ENCODE assay signal across 8 cellular contexts in the genomic region with DNA sequence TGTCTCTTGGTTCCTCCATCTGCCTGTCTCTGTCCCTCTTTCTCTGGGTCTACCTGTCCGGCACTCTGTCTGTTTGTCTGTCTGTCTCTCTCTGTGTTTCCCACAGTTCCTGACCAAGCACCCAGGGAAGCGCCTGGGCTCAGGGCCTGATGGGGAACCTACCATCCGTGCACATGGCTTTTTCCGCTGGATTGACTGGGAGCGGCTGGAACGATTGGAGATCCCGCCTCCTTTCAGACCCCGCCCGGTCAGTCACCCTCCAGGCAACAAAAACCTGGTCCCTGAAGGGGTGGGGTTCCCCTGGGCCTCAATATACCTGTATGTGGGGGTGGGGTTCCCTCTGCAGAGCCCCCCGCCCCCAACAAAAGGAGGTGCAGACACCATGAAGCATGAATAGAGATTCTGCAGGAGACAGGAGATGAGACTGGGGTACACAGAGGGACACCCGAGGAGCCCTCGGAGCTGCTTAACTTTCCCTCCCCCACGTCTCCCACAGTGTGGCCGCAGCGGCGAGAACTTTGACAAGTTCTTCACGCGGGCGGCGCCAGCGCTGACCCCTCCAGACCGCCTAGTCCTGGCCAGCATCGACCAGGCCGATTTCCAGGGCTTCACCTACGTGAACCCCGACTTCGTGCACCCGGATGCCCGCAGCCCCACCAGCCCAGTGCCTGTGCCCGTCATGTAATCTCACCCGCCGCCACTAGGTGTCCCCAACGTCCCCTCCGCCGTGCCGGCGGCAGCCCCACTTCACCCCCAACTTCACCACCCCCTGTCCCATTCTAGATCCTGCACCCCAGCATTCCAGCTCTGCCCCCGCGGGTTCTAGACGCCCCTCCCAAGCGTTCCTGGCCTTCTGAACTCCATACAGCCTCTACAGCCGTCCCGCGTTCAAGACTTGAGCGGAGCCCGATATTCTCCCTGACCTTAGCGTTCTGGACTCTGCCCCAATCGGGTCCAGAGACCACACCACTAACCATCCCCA. TPM values are rescaled to one million over a fixed set of nuclear protein-coding genes. Genes with fewer than 3 reads are reported as not detected.
DNase-seq lines count a peak whose midpoint lies in the region; ATAC-seq and TF ChIP-seq lines count a peak whose summit lies in the region.

No MANE protein-coding gene starts in this region.

- POLR2A ChIA-PET in AG04449 (lab: Yijun Ruan, JAX) = interaction anchor here (0.7 kb wide), 1 partner anchor 233 kb away, joined by 3 read pairs; no protein-coding TSS in a partner anchor

- WGBS in mesodermal cell (ENCODE audit: insufficient coverage in 2 of 2), 2 experiments = 12 to 13% methylated on average over 29 to 45 of the region's 48 CpGs

- no peak overlapping the region for H3K4me3 ChIP-seq in AG04449 (ENCODE audit: low read depth, low read length)
- no peak overlapping the region for H3K4me3 ChIP-seq in coronary artery
- H3K4me3 ChIP-seq in mesodermal cell (ENCODE audit: extremely low read depth, insufficient read depth, low read length, poor library complexity, severe bottlenecking) = peak overlapping the region; percentile 6

- no peaks in the 10 kb centered on the region for H3K36me3 ChIP-seq in mesodermal cell (ENCODE audit: control insufficient read depth, insufficient read depth, low read length)

- H3K9me3 ChIP-seq in mesodermal cell (ENCODE audit: control insufficient read depth, low read length) = no peaks in the 10 kb centered on the region

- peaks cover 26% of the 10 kb centered on the region for H3K4me1 Mint-ChIP-seq in HFFc6 (ENCODE audit: low read depth)

- H3K9me3 Mint-ChIP-seq in HFFc6 = no peaks in the 10 kb centered on the region

- TF ChIP-seq CTCF in AG04449 (IDR thresholded peaks at IDR 0.05; ENCODE audit: insufficient read depth, low read length, missing control alignments) = peak; percentile 88
- peak; percentile 96 for TF ChIP-seq CTCF in HFFc6 (IDR thresholded peaks at IDR 0.05)
- TF ChIP-seq CTCF in coronary artery (IDR thresholded peaks at IDR 0.05) = peak; percentile 82

- H3K27ac ChIP-seq in coronary artery = no peak overlapping the region
- no peak overlapping the region for H3K27ac ChIP-seq in mesodermal cell (ENCODE audit: low read depth, low read length, severe bottlenecking)

- H3K27ac Mint-ChIP-seq in HFFc6 = no peak overlapping the region

- peaks cover 53% of the 10 kb centered on the region for H3K27me3 Mint-ChIP-seq in HFFc6 (ENCODE audit: insufficient read depth)

- CTCF ChIA-PET in AG04449 (lab: Yijun Ruan, JAX) = interaction anchor here (0.6 to 1.9 kb wide), 14 partner anchors 9 to 123 kb away, joined by 3 to 10 read pairs (median 4); no protein-coding TSS in a partner anchor

- H3K36me3 Mint-ChIP-seq in HFFc6 (ENCODE audit: low read depth) = no peaks in the 10 kb centered on the region

- no peaks in the 10 kb centered on the region for H3K4me1 ChIP-seq in mesodermal cell (ENCODE audit: control insufficient read depth, insufficient read depth, low read length, poor library complexity, severe bottlenecking)

- H3K4me3 Mint-ChIP-seq in HFFc6 = peak overlapping the region; percentile 60

- no peak for ATAC-seq in GM18868 (IDR thresholded peaks at IDR 0.05; ENCODE audit: unreplicated experiment)

- DNase-seq in AG04449 (ENCODE audit: low read depth, low spot score) (no peak), HFFc6 (no peak), coronary artery (ENCODE audit: low spot score) (no peak), SHP77 (lab: John Stamatoyannopoulos, UW) (no peak)
- peak; percentile 46 to 68 for DNase-seq in activated CD4-positive, alpha-beta T cell treated with anti-CD3 and anti-CD28 coated beads for 4 hours
- peak; percentile 55 for DNase-seq in stimulated activated CD8-positive, alpha-beta memory T cell treated with anti-CD3 and anti-CD28 coated beads, Interleukin-4, amount 100 ng/mL, for 24 hours (ENCODE audit: low read depth)

RNA-seq across cellular contexts. Expression of a gene that starts 2.6 kb away (rescaled TPM):
- total RNA-seq in HFFc6 (2021; fragmentation: NEBNext Ultra II Directional; extraction: Animal tissue kit (Norgen Biotek cat#: 25700)) = 1 to 10 TPM in 1 of 6 experiments, under 1 TPM in 5; 0.38 to 1.2 (median 0.70) TPM
- 60.5 TPM for polyA plus RNA-seq in mesodermal cell (2013, experiment 1 of 2)
- polyA plus RNA-seq in mesodermal cell (2013, experiment 2 of 2) = 35.9 TPM

RNA-seq across cellular contexts. Expression of a gene that starts 24.5 kb away (rescaled TPM):
- under 1 TPM in 2 of 6 experiments, not detected in 4; 0.23 to 0.28 TPM for total RNA-seq in HFFc6 (2021; fragmentation: NEBNext Ultra II Directional; extraction: Animal tissue kit (Norgen Biotek cat#: 25700))
- 1.5 TPM for polyA plus RNA-seq in mesodermal cell (2013, experiment 1 of 2)
- 0.71 TPM for polyA plus RNA-seq in mesodermal cell (2013, experiment 2 of 2)

RNA-seq across cellular contexts. Expression of a gene that starts 38.8 kb away (rescaled TPM):
- 100 to 1,000 TPM; 304 to 350 (median 316) TPM for total RNA-seq in HFFc6 (2021; fragmentation: NEBNext Ultra II Directional; extraction: Animal tissue kit (Norgen Biotek cat#: 25700))
- polyA plus RNA-seq in mesodermal cell (2013, experiment 1 of 2) = 78.4 TPM
- polyA plus RNA-seq in mesodermal cell (2013, experiment 2 of 2) = 65.5 TPM

RNA-seq across cellular contexts. Expression of a gene that starts 56.2 kb away (rescaled TPM):
- under 1 TPM; 0.09 to 0.48 (median 0.26) TPM for total RNA-seq in HFFc6 (2021; fragmentation: NEBNext Ultra II Directional; extraction: Animal tissue kit (Norgen Biotek cat#: 25700))
- 4.6 TPM for polyA plus RNA-seq in mesodermal cell (2013, experiment 1 of 2)
- polyA plus RNA-seq in mesodermal cell (2013, experiment 2 of 2) = 3.3 TPM

Comparison
In these comparisons a context has a peak if more than half of its experiments do, and no peak if none do; other contexts are left out.
1. DNase-seq: peak in activated CD4-positive, alpha-beta T cell treated with anti-CD3 and anti-CD28 coated beads for 4 hours (2 of 2) and stimulated activated CD8-positive, alpha-beta memory T cell treated with anti-CD3 and anti-CD28 coated beads, Interleukin-4, amount 100 ng/mL, for 24 hours (single experiment); none in AG04449 (single experiment), HFFc6 (single experiment), coronary artery (single experiment) and SHP77 (0 of 2).
2. Peak in every context shown above with its lines, with median percentiles within 50 percentile points of each other: CTCF ChIP-seq.